10 cellular contexts compared by ENCODE assay signal in genomic region chr1:59046134-59046533, GRCh38.
DNase-seq lines count a peak whose midpoint lies in the region; ATAC-seq and TF ChIP-seq lines count a peak whose summit lies in the region.
"Had no signal": no experiment of that assay in that cellular context is flagged by ENCODE, and none has a peak within 500 bp of the region (broad histone marks: within the 10 kb centered on the region; RNA-seq: fewer than 3 reads in every experiment).

No MANE protein-coding gene starts in this region.

- peak overlapping the region; percentile 94 for H3K27ac Mint-ChIP-seq in activated naive CD4-positive, alpha-beta T cell treated with anti-CD3 and anti-CD28 coated beads, Interleukin-2, amount 10 ng/mL, durations not matched to agents 7 days and 5 days
- peak overlapping the region; percentile 70 for H3K27ac Mint-ChIP-seq in activated naive CD8-positive, alpha-beta T cell treated with anti-CD3 and anti-CD28 coated beads, Interleukin-2, amount 50 U/mL, for 24 hours
- peak overlapping the region; percentile 94 for H3K27ac Mint-ChIP-seq in stimulated activated naive B cell treated with anti-CD40 and anti-IgM and Interleukin-4, amounts not matched to agents 10 μg/mL and 1 μg/mL and 100 μg/mL, for 72 hours

- no peak overlapping the region for H3K4me3 ChIP-seq in right atrium auricular region

- no peaks in the 10 kb centered on the region for H3K27me3 ChIP-seq in right atrium auricular region

- no peak for DNase-seq in activated naive CD4-positive, alpha-beta T cell treated with anti-CD3 and anti-CD28 coated beads, Interleukin-2, amount 10 ng/mL, durations not matched to agents 7 days and 5 days
- DNase-seq in activated naive CD4-positive, alpha-beta T cell treated with anti-CD3 and anti-CD28 coated beads, Interleukin-2, amount 50 U/mL, for 16 hours: no peak
- DNase-seq in activated naive CD8-positive, alpha-beta T cell treated with anti-CD3 and anti-CD28 coated beads, Interleukin-2, amount 50 U/mL, for 24 hours: no peak
- DNase-seq in stimulated activated naive B cell treated with anti-CD40 and anti-IgM and Interleukin-4, amounts not matched to agents 10 μg/mL and 1 μg/mL and 100 μg/mL, for 72 hours: no peak
- DNase-seq in left colon (no peak), GM19238 (ENCODE audit: insufficient read length, low spot score) (no peak), right atrium auricular region (ENCODE audit: low spot score) (no peak)
- DNase-seq: NCI-H1436 treated with DMSO at 0.1 percent for 48 hours, T-helper 9 cell had no signal

- ATAC-seq in HG03159 (IDR thresholded peaks at IDR 0.05; ENCODE audit: unreplicated experiment) (peak; percentile 4), left colon (no peak)
- no peak for ATAC-seq in activated naive CD8-positive, alpha-beta T cell treated with anti-CD3 and anti-CD28 coated beads, Interleukin-2, amount 50 U/mL, for 24 hours
- ATAC-seq in stimulated activated naive B cell treated with anti-CD40 and anti-IgM and Interleukin-4, amounts not matched to agents 10 μg/mL and 1 μg/mL and 100 μg/mL, for 72 hours (replicated peaks): peak in 1 of 2 donors; percentile 18

- intact Hi-C loops in left colon (cut with DNase I, micrococcal nuclease): no loop called here

- H3K27me3 Mint-ChIP-seq in activated naive CD4-positive, alpha-beta T cell treated with anti-CD3 and anti-CD28 coated beads, Interleukin-2, amount 10 ng/mL, durations not matched to agents 7 days and 5 days: peaks cover 6% of the 10 kb centered on the region
- H3K27me3 Mint-ChIP-seq in activated naive CD8-positive, alpha-beta T cell treated with anti-CD3 and anti-CD28 coated beads, Interleukin-2, amount 50 U/mL, for 24 hours: no peaks in the 10 kb centered on the region
- H3K27me3 Mint-ChIP-seq in stimulated activated naive B cell treated with anti-CD40 and anti-IgM and Interleukin-4, amounts not matched to agents 10 μg/mL and 1 μg/mL and 100 μg/mL, for 72 hours: no peaks in the 10 kb centered on the region

- no peak overlapping the region for H3K4me3 Mint-ChIP-seq in activated naive CD4-positive, alpha-beta T cell treated with anti-CD3 and anti-CD28 coated beads, Interleukin-2, amount 10 ng/mL, durations not matched to agents 7 days and 5 days
- no peak overlapping the region for H3K4me3 Mint-ChIP-seq in activated naive CD8-positive, alpha-beta T cell treated with anti-CD3 and anti-CD28 coated beads, Interleukin-2, amount 50 U/mL, for 24 hours
- peak overlapping the region in 1 of 2 donors; percentile 32 for H3K4me3 Mint-ChIP-seq in stimulated activated naive B cell treated with anti-CD40 and anti-IgM and Interleukin-4, amounts not matched to agents 10 μg/mL and 1 μg/mL and 100 μg/mL, for 72 hours

- H3K9me3 Mint-ChIP-seq in activated naive CD4-positive, alpha-beta T cell treated with anti-CD3 and anti-CD28 coated beads, Interleukin-2, amount 10 ng/mL, durations not matched to agents 7 days and 5 days: peaks cover 9% of the 10 kb centered on the region
- H3K9me3 Mint-ChIP-seq in activated naive CD8-positive, alpha-beta T cell treated with anti-CD3 and anti-CD28 coated beads, Interleukin-2, amount 50 U/mL, for 24 hours: no peaks in the 10 kb centered on the region
- H3K9me3 Mint-ChIP-seq in stimulated activated naive B cell treated with anti-CD40 and anti-IgM and Interleukin-4, amounts not matched to agents 10 μg/mL and 1 μg/mL and 100 μg/mL, for 72 hours: no peaks in the 10 kb centered on the region

- H3K4me1 Mint-ChIP-seq in activated naive CD4-positive, alpha-beta T cell treated with anti-CD3 and anti-CD28 coated beads, Interleukin-2, amount 10 ng/mL, durations not matched to agents 7 days and 5 days: peaks cover 50% of the 10 kb centered on the region
- peaks cover 39% of the 10 kb centered on the region for H3K4me1 Mint-ChIP-seq in activated naive CD8-positive, alpha-beta T cell treated with anti-CD3 and anti-CD28 coated beads, Interleukin-2, amount 50 U/mL, for 24 hours
- H3K4me1 Mint-ChIP-seq in stimulated activated naive B cell treated with anti-CD40 and anti-IgM and Interleukin-4, amounts not matched to agents 10 μg/mL and 1 μg/mL and 100 μg/mL, for 72 hours: peaks cover 30 to 32% of the 10 kb centered on the region in 2 donors

- H3K27ac ChIP-seq in right atrium auricular region: no peak overlapping the region

- no peak for TF ChIP-seq CTCF in right atrium auricular region (IDR thresholded peaks at IDR 0.05)

- CTCF ChIA-PET in activated naive CD4-positive, alpha-beta T cell treated with anti-CD3 and anti-CD28 coated beads, Interleukin-2, amount 10 ng/mL, durations not matched to agents 7 days and 5 days (lab: Charles Lee): interaction anchor here (1.3 to 3.5 kb wide), 5 partner anchors 10 to 244 kb away, joined by 3 to 8 read pairs (median 5); no protein-coding TSS in a partner anchor

- peaks cover 21% of the 10 kb centered on the region for H3K36me3 Mint-ChIP-seq in activated naive CD4-positive, alpha-beta T cell treated with anti-CD3 and anti-CD28 coated beads, Interleukin-2, amount 10 ng/mL, durations not matched to agents 7 days and 5 days
- H3K36me3 Mint-ChIP-seq in activated naive CD8-positive, alpha-beta T cell treated with anti-CD3 and anti-CD28 coated beads, Interleukin-2, amount 50 U/mL, for 24 hours (ENCODE audit: low read depth): no peaks in the 10 kb centered on the region
- peaks cover 30 to 44% of the 10 kb centered on the region in 2 donors for H3K36me3 Mint-ChIP-seq in stimulated activated naive B cell treated with anti-CD40 and anti-IgM and Interleukin-4, amounts not matched to agents 10 μg/mL and 1 μg/mL and 100 μg/mL, for 72 hours

- peaks cover 0 to 12% of the 10 kb centered on the region in 2 donors for H3K4me1 ChIP-seq in right atrium auricular region

- H3K9me3 ChIP-seq in right atrium auricular region: no peaks in the 10 kb centered on the region

- no peaks in the 10 kb centered on the region for H3K36me3 ChIP-seq in right atrium auricular region
